In the genomic region with DNA sequence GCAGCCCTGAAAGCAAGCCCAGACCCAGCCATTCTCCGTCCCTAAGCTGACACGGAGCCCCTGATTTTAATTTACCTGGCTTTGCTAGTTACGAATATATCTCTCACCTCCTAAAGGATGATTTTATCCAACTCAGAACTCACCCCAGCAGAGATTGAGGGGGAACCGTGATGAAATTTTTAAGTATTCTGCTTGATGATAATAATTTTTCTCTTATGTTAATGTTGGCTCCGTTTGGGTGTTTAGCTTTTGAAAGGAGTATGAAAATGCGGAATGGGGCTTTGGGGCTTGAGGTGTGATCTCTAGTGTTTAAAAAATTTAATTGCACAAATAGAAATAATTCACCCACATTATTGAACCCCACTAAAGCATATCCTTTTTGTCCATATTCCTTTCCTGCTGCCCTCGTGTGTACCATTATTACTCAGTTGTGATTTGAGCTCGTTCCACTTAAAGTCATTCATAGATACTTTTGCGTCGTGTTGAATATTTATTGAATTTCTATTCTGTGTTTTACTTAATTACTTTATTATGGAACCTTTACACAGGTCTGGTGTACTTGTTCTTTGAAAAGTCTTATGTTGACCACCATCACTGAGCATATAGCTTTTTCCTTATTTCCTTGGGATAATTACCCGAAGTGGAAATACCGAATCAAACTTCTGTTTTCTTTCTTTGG, we compare ENCODE assay signal across 8 cellular contexts. TPM values are rescaled to one million over a fixed set of nuclear protein-coding genes. Genes with fewer than 3 reads are reported as not detected.
A peak's percentile ranks its signal among the peaks of the same experiment; 100 is the strongest.
DNase-seq lines count a peak whose midpoint lies in the region; ATAC-seq and TF ChIP-seq lines count a peak whose summit lies in the region.

No MANE protein-coding gene starts in this region.

- 0 out of 2 replicates have a peak overlapping the region, but pooled peaks have one; percentile 67 for H2AFZ ChIP-seq in GM23338

- H3K4me1 ChIP-seq in GM23338 (ENCODE audit: insufficient read depth): peaks cover 13% of the 10 kb centered on the region

- H3K27me3 ChIP-seq in GM23338 (ENCODE audit: insufficient read depth) (no peaks in the 10 kb centered on the region), WERI-Rb-1 (ENCODE audit: insufficient read depth, low read depth, severe bottlenecking) (no peaks in the 10 kb centered on the region)

- no peaks in the 10 kb centered on the region for H3F3A ChIP-seq in GM23338 (replicated peaks; ENCODE audit: low read depth)

- peak overlapping the region; percentile 79 for H3K4me2 ChIP-seq in GM23338

- H3K27me3 Mint-ChIP-seq in GM23338 (ENCODE audit: insufficient read depth, low read depth, poor library complexity) (peaks cover 5% of the 10 kb centered on the region), glutamatergic neuron (ENCODE audit: unreplicated experiment) (peaks cover 2% of the 10 kb centered on the region)

- H3K4me1 Mint-ChIP-seq in GM23338 (peaks cover 15% of the 10 kb centered on the region), glutamatergic neuron (ENCODE audit: low read depth, unreplicated experiment) (peaks cover 13% of the 10 kb centered on the region)

- H3K9me3 Mint-ChIP-seq in GM23338 (no peaks in the 10 kb centered on the region), glutamatergic neuron (ENCODE audit: unreplicated experiment) (peaks cover 5% of the 10 kb centered on the region)

- no peaks in the 10 kb centered on the region for H3K9me2 ChIP-seq in GM23338 (ENCODE audit: insufficient read depth)

- H3K4me3 Mint-ChIP-seq in GM23338 (peak overlapping the region; percentile 87), glutamatergic neuron (ENCODE audit: unreplicated experiment) (peak overlapping the region; percentile 87)

- H3K27ac ChIP-seq in GM23338 (ENCODE audit: low read depth): peak overlapping the region; percentile 94
- peak overlapping the region; percentile 96 for H3K27ac ChIP-seq in WERI-Rb-1
- H3K27ac ChIP-seq in skin epidermis: peak overlapping the region; percentile 82 to 99 (median 94)

- no peak for TF ChIP-seq CTCF in GM23338 (conservative IDR thresholded peaks at IDR 0.05; ENCODE audit: low read depth in 2 of 2)
- no peak for TF ChIP-seq CTCF in WERI-Rb-1 (IDR thresholded peaks at IDR 0.05; ENCODE audit: low read depth, low read length)
- no peak for TF ChIP-seq CTCF in glutamatergic neuron (IDR thresholded peaks at IDR 0.05; ENCODE audit: partially characterized antibody, unreplicated experiment)

- H3K36me3 Mint-ChIP-seq in GM23338 (ENCODE audit: low read depth) (no peaks in the 10 kb centered on the region), glutamatergic neuron (ENCODE audit: unreplicated experiment) (no peaks in the 10 kb centered on the region)

- H4K20me1 ChIP-seq in GM23338 (replicated peaks; ENCODE audit: insufficient read depth): peaks cover 17% of the 10 kb centered on the region

- DNase-seq in GM23338 (ENCODE audit: low spot score): no peak
- DNase-seq in WERI-Rb-1: no peak
- no peak for DNase-seq in glutamatergic neuron
- no peak for DNase-seq in NCI-H146 (lab: John Stamatoyannopoulos, UW)
- no peak for DNase-seq in DMS 273 (lab: John Stamatoyannopoulos, UW; ENCODE audit: unreplicated experiment)

- H3K9me3 ChIP-seq in WERI-Rb-1 (ENCODE audit: severe bottlenecking): no peaks in the 10 kb centered on the region

- no peak for ATAC-seq in GM23338
- ATAC-seq in GM18907 (IDR thresholded peaks at IDR 0.05; ENCODE audit: unreplicated experiment): no peak
- no peak for ATAC-seq in GM18502 (IDR thresholded peaks at IDR 0.05; ENCODE audit: poor library complexity, unreplicated experiment)

- peaks cover 65% of the 10 kb centered on the region for H3K79me2 ChIP-seq in GM23338 (replicated peaks; ENCODE audit: insufficient read depth)

- H3K27ac Mint-ChIP-seq in GM23338 (peak overlapping the region; percentile 94), glutamatergic neuron (ENCODE audit: unreplicated experiment) (peak overlapping the region; percentile 75)

- peak overlapping the region; percentile 97 for H3K4me3 ChIP-seq in GM23338
- peak overlapping the region; percentile 91 for H3K4me3 ChIP-seq in WERI-Rb-1 (ENCODE audit: low read depth, low read length)
- peak overlapping the region; percentile 77 to 100 (median 95) for H3K4me3 ChIP-seq in skin epidermis

- H3K36me3 ChIP-seq in GM23338 (ENCODE audit: insufficient read depth): no peaks in the 10 kb centered on the region
- peaks cover 10% of the 10 kb centered on the region for H3K36me3 ChIP-seq in WERI-Rb-1

TF ChIP-seq in GM23338, 12 proteins besides CTCF, POLR2A, EP300 and RAD21 (continues in another document):
- TF ChIP-seq POLR2AphosphoS5 (IDR thresholded peaks at IDR 0.05; ENCODE audit: low read depth) (no peak), ZNF114 (CRISPR knock-in tag; IDR thresholded peaks at IDR 0.05) (no peak), STAT1 (IDR thresholded peaks at IDR 0.05; ENCODE audit: unreplicated experiment) (no peak), EZH2 (IDR thresholded peaks at IDR 0.05; ENCODE audit: low read depth, unreplicated experiment) (no peak), JUNB (IDR thresholded peaks at IDR 0.05; ENCODE audit: unreplicated experiment) (no peak), EZH2phosphoT487 (IDR thresholded peaks at IDR 0.05; ENCODE audit: unreplicated experiment) (no peak)
- TF ChIP-seq, protein P1, sequence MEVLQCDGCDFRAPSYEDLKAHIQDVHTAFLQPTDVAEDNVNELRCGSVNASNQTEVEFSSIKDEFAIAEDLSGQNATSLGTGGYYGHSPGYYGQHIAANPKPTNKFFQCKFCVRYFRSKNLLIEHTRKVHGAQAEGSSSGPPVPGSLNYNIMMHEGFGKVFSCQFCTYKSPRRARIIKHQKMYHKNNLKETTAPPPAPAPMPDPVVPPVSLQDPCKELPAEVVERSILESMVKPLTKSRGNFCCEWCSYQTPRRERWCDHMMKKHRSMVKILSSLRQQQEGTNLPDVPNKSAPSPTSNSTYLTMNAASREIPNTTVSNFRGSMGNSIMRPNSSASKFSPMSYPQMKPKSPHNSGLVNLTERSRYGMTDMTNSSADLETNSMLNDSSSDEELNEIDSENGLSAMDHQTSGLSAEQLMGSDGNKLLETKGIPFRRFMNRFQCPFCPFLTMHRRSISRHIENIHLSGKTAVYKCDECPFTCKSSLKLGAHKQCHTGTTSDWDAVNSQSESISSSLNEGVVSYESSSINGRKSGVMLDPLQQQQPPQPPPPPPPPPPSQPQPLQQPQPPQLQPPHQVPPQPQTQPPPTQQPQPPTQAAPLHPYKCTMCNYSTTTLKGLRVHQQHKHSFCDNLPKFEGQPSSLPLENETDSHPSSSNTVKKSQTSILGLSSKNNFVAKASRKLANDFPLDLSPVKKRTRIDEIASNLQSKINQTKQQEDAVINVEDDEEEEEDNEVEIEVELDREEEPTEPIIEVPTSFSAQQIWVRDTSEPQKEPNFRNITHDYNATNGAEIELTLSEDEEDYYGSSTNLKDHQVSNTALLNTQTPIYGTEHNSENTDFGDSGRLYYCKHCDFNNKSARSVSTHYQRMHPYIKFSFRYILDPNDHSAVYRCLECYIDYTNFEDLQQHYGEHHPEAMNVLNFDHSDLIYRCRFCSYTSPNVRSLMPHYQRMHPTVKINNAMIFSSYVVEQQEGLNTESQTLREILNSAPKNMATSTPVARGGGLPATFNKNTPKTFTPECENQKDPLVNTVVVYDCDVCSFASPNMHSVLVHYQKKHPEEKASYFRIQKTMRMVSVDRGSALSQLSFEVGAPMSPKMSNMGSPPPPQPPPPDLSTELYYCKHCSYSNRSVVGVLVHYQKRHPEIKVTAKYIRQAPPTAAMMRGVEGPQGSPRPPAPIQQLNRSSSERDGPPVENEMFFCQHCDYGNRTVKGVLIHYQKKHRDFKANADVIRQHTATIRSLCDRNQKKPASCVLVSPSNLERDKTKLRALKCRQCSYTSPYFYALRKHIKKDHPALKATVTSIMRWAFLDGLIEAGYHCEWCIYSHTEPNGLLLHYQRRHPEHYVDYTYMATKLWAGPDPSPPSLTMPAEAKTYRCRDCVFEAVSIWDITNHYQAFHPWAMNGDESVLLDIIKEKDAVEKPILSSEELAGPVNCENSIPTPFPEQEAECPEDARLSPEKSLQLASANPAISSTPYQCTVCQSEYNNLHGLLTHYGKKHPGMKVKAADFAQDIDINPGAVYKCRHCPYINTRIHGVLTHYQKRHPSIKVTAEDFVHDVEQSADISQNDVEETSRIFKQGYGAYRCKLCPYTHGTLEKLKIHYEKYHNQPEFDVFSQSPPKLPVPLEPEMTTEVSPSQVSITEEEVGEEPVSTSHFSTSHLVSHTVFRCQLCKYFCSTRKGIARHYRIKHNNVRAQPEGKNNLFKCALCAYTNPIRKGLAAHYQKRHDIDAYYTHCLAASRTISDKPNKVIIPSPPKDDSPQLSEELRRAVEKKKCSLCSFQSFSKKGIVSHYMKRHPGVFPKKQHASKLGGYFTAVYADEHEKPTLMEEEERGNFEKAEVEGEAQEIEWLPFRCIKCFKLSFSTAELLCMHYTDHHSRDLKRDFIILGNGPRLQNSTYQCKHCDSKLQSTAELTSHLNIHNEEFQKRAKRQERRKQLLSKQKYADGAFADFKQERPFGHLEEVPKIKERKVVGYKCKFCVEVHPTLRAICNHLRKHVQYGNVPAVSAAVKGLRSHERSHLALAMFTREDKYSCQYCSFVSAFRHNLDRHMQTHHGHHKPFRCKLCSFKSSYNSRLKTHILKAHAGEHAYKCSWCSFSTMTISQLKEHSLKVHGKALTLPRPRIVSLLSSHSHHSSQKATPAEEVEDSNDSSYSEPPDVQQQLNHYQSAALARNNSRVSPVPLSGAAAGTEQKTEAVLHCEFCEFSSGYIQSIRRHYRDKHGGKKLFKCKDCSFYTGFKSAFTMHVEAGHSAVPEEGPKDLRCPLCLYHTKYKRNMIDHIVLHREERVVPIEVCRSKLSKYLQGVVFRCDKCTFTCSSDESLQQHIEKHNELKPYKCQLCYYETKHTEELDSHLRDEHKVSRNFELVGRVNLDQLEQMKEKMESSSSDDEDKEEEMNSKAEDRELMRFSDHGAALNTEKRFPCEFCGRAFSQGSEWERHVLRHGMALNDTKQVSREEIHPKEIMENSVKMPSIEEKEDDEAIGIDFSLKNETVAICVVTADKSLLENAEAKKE (CRISPR knock-in tag; IDR thresholded peaks at IDR 0.05): no peak

RNA-seq across cellular contexts. Expression of a gene that starts 0.8 kb away (rescaled TPM):
- total RNA-seq in GM23338 (2014; rRNA removed; shearing (Covaris generic)): 54.4 and 55.4 TPM in 2 replicates
- 32.3 and 34.6 TPM in 2 replicates for polyA plus RNA-seq in GM23338 (2016; fragmentation: Nextera tagmentation; extraction: Ambion mirVana)
- total RNA-seq in glutamatergic neuron (ENCODE audit: unreplicated experiment): 76.0 TPM
